Comparison of ENCODE assay signal across 1 cellular context in genomic region chr1:214022229-214022791, GRCh38.
TF ChIP-seq lines count a peak whose summit lies in the region.

No MANE protein-coding gene starts in this region.

TF ChIP-seq in H1, 55 proteins besides CTCF, POLR2A, EP300 and RAD21:
- TF ChIP-seq POLR2AphosphoS5 (IDR thresholded peaks at IDR 0.05; ENCODE audit: low read depth, low read length), result no peak
- no peak for TF ChIP-seq KDM5A (IDR thresholded peaks at IDR 0.05; ENCODE audit: low read length)
- TF ChIP-seq BACH1 (IDR thresholded peaks at IDR 0.05; ENCODE audit: low read length), result no peak
- TF ChIP-seq SRF (IDR thresholded peaks at IDR 0.05; ENCODE audit: low read depth, low read length), result no peak
- no peak for TF ChIP-seq CHD1 (IDR thresholded peaks at IDR 0.05; ENCODE audit: low read depth, low read length)
- no peak for TF ChIP-seq HDAC6 (IDR thresholded peaks at IDR 0.05; ENCODE audit: low read depth, low read length)
